In genomic region chr4:25613613-25614012, GRCh38 we compare ENCODE assay signal across 7 cellular contexts. TPM values are rescaled to one million over a fixed set of nuclear protein-coding genes. Genes with fewer than 3 reads are reported as not detected.
"Had no signal": no experiment of that assay in that cellular context is flagged by ENCODE, and none has a peak within 500 bp of the region (broad histone marks: within the 10 kb centered on the region; RNA-seq: fewer than 3 reads in every experiment).

No MANE protein-coding gene starts in this region.

RNA-seq across cellular contexts. Expression of gene SLC34A2, which starts 42.0 kb away (rescaled TPM):
- total RNA-seq: left colon, left ventricle myocardium inferior, lung microvascular endothelial cell, mesenteric fat pad, myocyte had no signal
- polyA plus RNA-seq: immature natural killer cell, keratinocyte had no signal
